In the genomic region with DNA sequence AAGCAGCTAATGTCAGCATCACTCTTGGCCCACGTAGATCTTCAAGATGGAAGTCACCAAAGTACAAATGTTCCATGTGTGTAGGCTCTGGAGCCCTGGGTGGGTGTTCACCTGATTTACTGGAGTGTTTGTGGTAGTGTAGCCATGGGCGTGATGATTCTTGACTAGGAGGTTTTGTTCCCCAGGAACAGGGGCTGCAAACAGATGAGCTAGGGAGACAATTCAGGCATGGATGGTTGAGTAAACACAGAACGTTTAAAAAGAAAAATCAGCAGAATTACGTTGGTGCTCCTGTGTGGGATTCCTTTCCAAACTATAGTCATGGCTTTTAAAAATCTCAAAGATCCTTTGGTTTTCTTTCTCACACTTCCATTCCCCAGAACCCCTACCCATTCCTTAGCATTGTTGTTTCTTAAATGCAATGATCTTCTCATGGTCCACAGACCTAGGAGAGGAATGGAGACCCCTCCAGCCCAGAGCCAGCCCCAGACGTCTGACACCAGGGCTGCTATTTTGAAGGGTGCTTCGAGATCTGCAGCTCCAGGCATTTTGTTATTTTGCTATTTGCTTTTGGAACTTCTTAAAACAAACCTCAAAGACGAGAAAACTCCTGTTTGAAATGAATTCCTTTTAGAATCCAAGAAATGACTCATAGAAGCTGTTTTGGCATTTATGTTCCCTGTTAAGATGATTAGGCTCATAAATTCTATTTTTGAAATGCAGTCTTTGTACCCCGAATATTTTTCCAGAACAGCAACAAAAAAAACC, we compare ENCODE assay signal across 12 cellular contexts.
A peak's percentile ranks its signal among the peaks of the same experiment; 100 is the strongest.
DNase-seq lines count a peak whose midpoint lies in the region; ATAC-seq and TF ChIP-seq lines count a peak whose summit lies in the region.
"Had no signal": no experiment of that assay in that cellular context is flagged by ENCODE, and none has a peak within 500 bp of the region (broad histone marks: within the 10 kb centered on the region; RNA-seq: fewer than 3 reads in every experiment).

No MANE protein-coding gene starts in this region.

- H3K4me1 Mint-ChIP-seq in immature natural killer cell, result no peaks in the 10 kb centered on the region
- H3K4me1 Mint-ChIP-seq: neural crest cell had no signal

- H3K27ac ChIP-seq in skin epidermis, result peak overlapping the region in 12 of 21 experiments; percentile 22 to 70 (median 48)
- H3K27ac ChIP-seq: SK-N-MC had no signal

- no peak overlapping the region for H3K4me3 Mint-ChIP-seq in immature natural killer cell
- H3K4me3 Mint-ChIP-seq: activated CD4-positive, alpha-beta T cell treated with anti-CD3 and anti-CD28 coated beads for 36 hours; neural crest cell had no signal

- H3K27me3 Mint-ChIP-seq in immature natural killer cell (ENCODE audit: low read depth in 3 of 3), result peaks cover 0 to 10% (median 2%) of the 10 kb centered on the region in 3 donors

- no peak overlapping the region for H3K27ac Mint-ChIP-seq in immature natural killer cell
- H3K27ac Mint-ChIP-seq: activated CD4-positive, alpha-beta T cell treated with anti-CD3 and anti-CD28 coated beads for 36 hours had no signal

- TF ChIP-seq CTCF in fibroblast of the aortic adventitia (IDR thresholded peaks at IDR 0.05; ENCODE audit: insufficient read depth, low read length), result no peak

- H3K36me3 Mint-ChIP-seq in immature natural killer cell, result no peaks in the 10 kb centered on the region

- no peak overlapping the region for H3K4me3 ChIP-seq in fibroblast of the aortic adventitia (ENCODE audit: low read depth, low read length)
- H3K4me3 ChIP-seq in skin epidermis, result no peak overlapping the region
- H3K4me3 ChIP-seq: heart right ventricle, SK-N-MC had no signal

- no peak for ATAC-seq in HG02759 (IDR thresholded peaks at IDR 0.05; ENCODE audit: unreplicated experiment)
- ATAC-seq in GM19324 (IDR thresholded peaks at IDR 0.05; ENCODE audit: low FRiP score, unreplicated experiment), result no peak
- ATAC-seq: activated CD4-positive, alpha-beta T cell treated with anti-CD3 and anti-CD28 coated beads for 36 hours had no signal

- DNase-seq in EH (ENCODE audit: low read depth), result peak; percentile 83
- peak; percentile 26 for DNase-seq in SW480 (ENCODE audit: low spot score)
- DNase-seq in fibroblast of the aortic adventitia (ENCODE audit: low read depth), result peak; percentile 87
- DNase-seq in immature natural killer cell, result no peak
- DNase-seq in DMS53 treated with DMSO at 0.1 percent for 48 hours (lab: John Stamatoyannopoulos, UW; ENCODE audit: unreplicated experiment), result no peak
- DNase-seq: activated CD4-positive, alpha-beta T cell treated with anti-CD3 and anti-CD28 coated beads for 36 hours; heart right ventricle had no signal

- H3K9me3 Mint-ChIP-seq in immature natural killer cell, result no peaks in the 10 kb centered on the region
- H3K9me3 Mint-ChIP-seq: neural crest cell had no signal

Comparison
In these comparisons a context has a peak if more than half of its experiments do, and no peak if none do; other contexts are left out.
1. DNase-seq: peak in EH (single experiment), SW480 (single experiment) and fibroblast of the aortic adventitia (single experiment); none in immature natural killer cell (0 of 3) and DMS53 treated with DMSO at 0.1 percent for 48 hours (single experiment).